In the genomic region with DNA sequence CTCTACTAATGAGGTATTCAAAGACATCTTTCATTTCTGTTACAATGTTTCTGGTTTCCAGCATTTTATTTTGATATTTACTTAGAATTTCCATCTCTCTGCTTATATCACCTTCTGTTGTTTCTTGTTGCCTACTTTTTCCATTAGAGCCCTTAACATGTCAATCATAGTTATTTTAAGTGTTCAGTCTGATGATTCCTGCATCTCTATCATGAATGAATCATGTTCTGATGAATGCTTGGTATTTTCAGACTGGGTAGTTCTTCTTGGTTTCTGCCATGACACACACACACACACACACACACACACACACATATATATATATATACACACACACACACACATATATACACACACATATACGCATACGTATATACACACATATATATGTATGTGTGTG, we compare ENCODE assay signal across 20 cellular contexts.
"Had no signal": no experiment of that assay in that cellular context is flagged by ENCODE, and none has a peak within 500 bp of the region (broad histone marks: within the 10 kb centered on the region; RNA-seq: fewer than 3 reads in every experiment).

No MANE protein-coding gene starts in this region.

- H3K9me3 ChIP-seq: esophagus squamous epithelium, mucosa of descending colon, prostate gland, right atrium auricular region, thoracic aorta, upper lobe of right lung, vagina had no signal

- H3K27ac ChIP-seq: esophagus squamous epithelium, prostate gland, right atrium auricular region, thoracic aorta, tibial nerve, upper lobe of right lung, vagina had no signal

- ATAC-seq: effector memory CD8-positive, alpha-beta T cell; left lobe of liver; mucosa of descending colon; naive thymus-derived CD4-positive, alpha-beta T cell; sciatic nerve; stimulated activated memory B cell treated with anti-CD40 and anti-IgM and Interleukin-4, amounts not matched to agents 10 μg/mL and 1 μg/mL and 100 μg/mL, for 72 hours; upper lobe of right lung had no signal

- DNase-seq: cortex of kidney; effector memory CD8-positive, alpha-beta T cell; esophagus squamous epithelium; mesenchymal stem cell; mucosa of descending colon; naive thymus-derived CD4-positive, alpha-beta T cell; nucleus accumbens; stimulated activated CD4-positive, alpha-beta T cell treated with anti-CD3 and anti-CD28 coated beads, Interleukin-2, amount 100 ng/mL, for 24 hours; stimulated activated CD4-positive, alpha-beta T cell treated with anti-CD3 and anti-CD28 coated beads, Interleukin-4, amount 100 ng/mL, for 24 hours; upper lobe of right lung had no signal

- H3K4me1 ChIP-seq: esophagus squamous epithelium, prostate gland, right atrium auricular region, tibial nerve, upper lobe of right lung, vagina had no signal

- H3K4me3 ChIP-seq: esophagus squamous epithelium, lung, mucosa of descending colon, prostate gland, right atrium auricular region, thoracic aorta, tibial nerve, upper lobe of right lung, vagina had no signal

- FAIRE-seq: keratinocyte had no signal

- H3K27me3 ChIP-seq: esophagus squamous epithelium, right atrium auricular region, tibial nerve, upper lobe of right lung, vagina had no signal

- H3K36me3 ChIP-seq: esophagus squamous epithelium, prostate gland, right atrium auricular region, thoracic aorta, tibial nerve, upper lobe of right lung, vagina had no signal
